Comparison of ENCODE assay signal across 27 cellular contexts in genomic region chr18:35024196-35024595, GRCh38.
"Had no signal": no experiment of that assay in that cellular context is flagged by ENCODE, and none has a peak within 500 bp of the region (broad histone marks: within the 10 kb centered on the region; RNA-seq: fewer than 3 reads in every experiment).

No MANE protein-coding gene starts in this region.

- H3K9me3 Mint-ChIP-seq: activated CD4-positive, alpha-beta T cell treated with anti-CD3 and anti-CD28 coated beads, Interleukin-2, amount 10 ng/mL, durations not matched to agents 24 days and 14 days; activated T-helper 2 cell treated with anti-CD3 and anti-CD28 coated beads, Interferon-gamma antibody, Interleukin-2, Interleukin-4, amounts not matched to agents 10 μg/mL and 5 μg/mL and 100 μg/mL, durations not matched to agents 14 hours and 24 hours and 36 hours; brain; natural killer cell treated with Interleukin-12 subunit alpha and Interleukin-12 subunit beta and Interleukin-15 and Interleukin-18, amount 100 ng/mL, for 72 hours; stimulated activated naive B cell treated with anti-CD40 and anti-IgM and Interleukin-4, amounts not matched to agents 10 μg/mL and 1 μg/mL and 100 μg/mL, for 72 hours had no signal

- H3K4me2 ChIP-seq: smooth muscle cell had no signal

- FAIRE-seq: islet of Langerhans had no signal

- H3K4me3 Mint-ChIP-seq: activated CD4-positive, alpha-beta T cell treated with anti-CD3 and anti-CD28 coated beads, Interleukin-2, amount 10 ng/mL, durations not matched to agents 24 days and 14 days; activated CD8-positive, alpha-beta memory T cell treated with anti-CD3 and anti-CD28 coated beads, Interleukin-2, amount 10 ng/mL, durations not matched to agents 7 days and 5 days; activated CD8-positive, alpha-beta T cell treated with anti-CD3 and anti-CD28 coated beads, Interleukin-2, amount 10 ng/mL, durations not matched to agents 7 days and 5 days; activated naive CD8-positive, alpha-beta T cell; brain; natural killer cell treated with Interleukin-12 subunit alpha and Interleukin-12 subunit beta and Interleukin-15 and Interleukin-18, amount 100 ng/mL, for 72 hours; stimulated activated naive B cell treated with anti-CD40 and anti-IgM and Interleukin-4, amounts not matched to agents 10 μg/mL and 1 μg/mL and 100 μg/mL, for 72 hours had no signal

- H3K27me3 Mint-ChIP-seq: activated naive CD8-positive, alpha-beta T cell; brain; natural killer cell treated with Interleukin-12 subunit alpha and Interleukin-12 subunit beta and Interleukin-15 and Interleukin-18, amount 100 ng/mL, for 72 hours; stimulated activated naive B cell treated with anti-CD40 and anti-IgM and Interleukin-4, amounts not matched to agents 10 μg/mL and 1 μg/mL and 100 μg/mL, for 72 hours had no signal

- H3K9me3 ChIP-seq: ascending aorta, left lung, mucosa of descending colon, sigmoid colon, stomach, tibial artery had no signal

- DNase-seq: activated CD4-positive, alpha-beta T cell treated with anti-CD3 and anti-CD28 coated beads, Interleukin-2, amount 10 ng/mL, durations not matched to agents 24 days and 14 days; activated CD8-positive, alpha-beta memory T cell treated with anti-CD3 and anti-CD28 coated beads, Interleukin-2, amount 10 ng/mL, durations not matched to agents 7 days and 5 days; activated CD8-positive, alpha-beta T cell treated with anti-CD3 and anti-CD28 coated beads, Interleukin-2, amount 10 ng/mL, durations not matched to agents 7 days and 5 days; activated T-cell treated with anti-CD3 and anti-CD28 coated beads, Interleukin-2, amount 50 U/mL, for 48 hours; dorsolateral prefrontal cortex; effector memory CD4-positive, alpha-beta T cell; erythroblast; foreskin keratinocyte; mucosa of descending colon; posterior cingulate gyrus; retina; stimulated activated CD4-positive, alpha-beta T cell treated with anti-CD3 and anti-CD28 coated beads, Interleukin-2, amount 100 ng/mL, for 24 hours; stimulated activated naive B cell treated with anti-CD40 and anti-IgM and Interleukin-4, amounts not matched to agents 10 μg/mL and 1 μg/mL and 100 μg/mL, for 72 hours; T-helper 1 cell had no signal

- H3K27ac ChIP-seq: ascending aorta, coronary artery, foreskin keratinocyte, left lung, tibial artery had no signal

- H3K4me3 ChIP-seq: ascending aorta, coronary artery, dorsolateral prefrontal cortex, left lung, lung, mucosa of descending colon, sigmoid colon, smooth muscle cell, stomach, tibial artery had no signal

- ATAC-seq: activated CD8-positive, alpha-beta memory T cell treated with anti-CD3 and anti-CD28 coated beads, Interleukin-2, amount 10 ng/mL, durations not matched to agents 7 days and 5 days; activated CD8-positive, alpha-beta T cell treated with anti-CD3 and anti-CD28 coated beads, Interleukin-2, amount 10 ng/mL, durations not matched to agents 7 days and 5 days; foreskin keratinocyte; natural killer cell treated with Interleukin-12 subunit alpha and Interleukin-12 subunit beta and Interleukin-15 and Interleukin-18, amount 100 ng/mL, for 72 hours; stimulated activated naive B cell treated with anti-CD40 and anti-IgM and Interleukin-4, amounts not matched to agents 10 μg/mL and 1 μg/mL and 100 μg/mL, for 72 hours had no signal

- H3K27me3 ChIP-seq: ascending aorta, dorsolateral prefrontal cortex, left lung, sigmoid colon, stomach, tibial artery had no signal

- H3K36me3 Mint-ChIP-seq: activated CD8-positive, alpha-beta memory T cell treated with anti-CD3 and anti-CD28 coated beads, Interleukin-2, amount 10 ng/mL, durations not matched to agents 7 days and 5 days; activated naive CD8-positive, alpha-beta T cell; brain; natural killer cell treated with Interleukin-12 subunit alpha and Interleukin-12 subunit beta and Interleukin-15 and Interleukin-18, amount 100 ng/mL, for 72 hours; stimulated activated naive B cell treated with anti-CD40 and anti-IgM and Interleukin-4, amounts not matched to agents 10 μg/mL and 1 μg/mL and 100 μg/mL, for 72 hours had no signal

- H3K27ac Mint-ChIP-seq: activated CD4-positive, alpha-beta T cell treated with anti-CD3 and anti-CD28 coated beads, Interleukin-2, amount 10 ng/mL, durations not matched to agents 24 days and 14 days; activated CD8-positive, alpha-beta memory T cell treated with anti-CD3 and anti-CD28 coated beads, Interleukin-2, amount 10 ng/mL, durations not matched to agents 7 days and 5 days; activated CD8-positive, alpha-beta T cell treated with anti-CD3 and anti-CD28 coated beads, Interleukin-2, amount 10 ng/mL, durations not matched to agents 7 days and 5 days; activated naive CD8-positive, alpha-beta T cell; activated T-helper 2 cell treated with anti-CD3 and anti-CD28 coated beads, Interferon-gamma antibody, Interleukin-2, Interleukin-4, amounts not matched to agents 10 μg/mL and 5 μg/mL and 100 μg/mL, durations not matched to agents 14 hours and 24 hours and 36 hours; natural killer cell treated with Interleukin-12 subunit alpha and Interleukin-12 subunit beta and Interleukin-15 and Interleukin-18, amount 100 ng/mL, for 72 hours; stimulated activated naive B cell treated with anti-CD40 and anti-IgM and Interleukin-4, amounts not matched to agents 10 μg/mL and 1 μg/mL and 100 μg/mL, for 72 hours had no signal

- H3K4me1 ChIP-seq: foreskin keratinocyte had no signal

- H3K36me3 ChIP-seq: ascending aorta, left lung, sigmoid colon, stomach, tibial artery had no signal
